8 cellular contexts compared by ENCODE assay signal in genomic region chr19:11242864-11243797, GRCh38. TPM values are rescaled to one million over a fixed set of nuclear protein-coding genes. Genes with fewer than 3 reads are reported as not detected.
DNase-seq lines count a peak whose midpoint lies in the region; ATAC-seq and TF ChIP-seq lines count a peak whose summit lies in the region.

No MANE protein-coding gene starts in this region.

- H3K4me3 ChIP-seq in LNCaP clone FGC (ENCODE audit: low read depth, low read length) (no peak overlapping the region), hepatocyte (no peak overlapping the region), skeletal muscle cell (ENCODE audit: low read depth, low read length) (no peak overlapping the region)

- 62% methylated on average over 42 of the region's 48 CpGs for WGBS in hepatocyte (ENCODE audit: low lambda C conversion rate, missing lambda C conversion rate)

- H3K9me3 ChIP-seq in hepatocyte (ENCODE audit: low read depth): no peaks in the 10 kb centered on the region

- H3K79me2 ChIP-seq in hepatocyte: no peaks in the 10 kb centered on the region

- no peak overlapping the region for H3K27ac ChIP-seq in hepatocyte

- H3K36me3 ChIP-seq in hepatocyte (replicated peaks; ENCODE audit: insufficient read depth, low read depth): no peaks in the 10 kb centered on the region

- H3K9me2 ChIP-seq in hepatocyte (replicated peaks; ENCODE audit: insufficient read depth): no peaks in the 10 kb centered on the region

- no peak overlapping the region for H2AFZ ChIP-seq in hepatocyte

- H3K4me1 ChIP-seq in hepatocyte (ENCODE audit: insufficient read depth): no peaks in the 10 kb centered on the region

- no peak overlapping the region for H3K4me2 ChIP-seq in hepatocyte

- TF ChIP-seq CTCF in LNCaP clone FGC (IDR thresholded peaks at IDR 0.05; ENCODE audit: control insufficient read depth, extremely low read depth, insufficient read depth): peak; percentile 32; the same call in 1 of the 2 replicates
- TF ChIP-seq CTCF in hepatocyte (IDR thresholded peaks at IDR 0.05; ENCODE audit: poor library complexity): peak; percentile 58

- DNase-seq in NCI-H2081 (lab: John Stamatoyannopoulos, UW): peak; percentile 61 to 74
- no peak for DNase-seq in NCI-H2081 treated with DMSO at 0.1 percent for 48 hours (lab: John Stamatoyannopoulos, UW)
- DNase-seq in LNCaP clone FGC (ENCODE audit: low read depth): no peak
- DNase-seq in T-helper 9 cell: peak; percentile 83
- peak; percentile 6 to 90 (median 78) for DNase-seq in anterior cingulate cortex (lab: John Stamatoyannopoulos, UW)
- peak; percentile 87 for DNase-seq in hepatocyte (ENCODE audit: low spot score)
- DNase-seq in skeletal muscle cell (ENCODE audit: low read depth): peak; percentile 11

- H4K20me1 ChIP-seq in hepatocyte (ENCODE audit: insufficient read depth, poor library complexity, severe bottlenecking): no peaks in the 10 kb centered on the region

- no peaks in the 10 kb centered on the region for H3K27me3 ChIP-seq in hepatocyte

- no peak for ATAC-seq in HG03025 (IDR thresholded peaks at IDR 0.05; ENCODE audit: low FRiP score, unreplicated experiment)

RNA-seq across cellular contexts. Expression of gene ANGPTL8, which starts 3.7 kb away (rescaled TPM):
- total RNA-seq in hepatocyte: 24.9 and 25.5 TPM in 2 replicates
- 14.4 and 20.8 TPM in 2 replicates for polyA plus RNA-seq in hepatocyte

RNA-seq across cellular contexts. Expression of gene DOCK6, which starts 19.2 kb away (rescaled TPM):
- total RNA-seq in hepatocyte: 12.6 and 17.4 TPM in 2 replicates
- polyA plus RNA-seq in hepatocyte: 36.8 and 43.7 TPM in 2 replicates

RNA-seq across cellular contexts. Expression of gene KANK2, which starts 45.8 kb away (rescaled TPM):
- total RNA-seq in hepatocyte: 58.3 and 60.3 TPM in 2 replicates
- polyA plus RNA-seq in hepatocyte: 35.2 and 39.6 TPM in 2 replicates

RNA-seq across cellular contexts. Expression of gene TSPAN16, which starts 52.8 kb away (rescaled TPM):
- not detected in 2 replicates for total RNA-seq in hepatocyte
- polyA plus RNA-seq in hepatocyte: not detected in 2 replicates

Comparison
In these comparisons a context has a peak if more than half of its experiments do, and no peak if none do; other contexts are left out.
1. DNase-seq: peak in NCI-H2081 (2 of 2), T-helper 9 cell (single experiment), anterior cingulate cortex (58 of 58), hepatocyte (single experiment) and skeletal muscle cell (single experiment); none in NCI-H2081 treated with DMSO at 0.1 percent for 48 hours (single experiment) and LNCaP clone FGC (single experiment).